ENCODE assay signal across 31 cellular contexts in the genomic region with DNA sequence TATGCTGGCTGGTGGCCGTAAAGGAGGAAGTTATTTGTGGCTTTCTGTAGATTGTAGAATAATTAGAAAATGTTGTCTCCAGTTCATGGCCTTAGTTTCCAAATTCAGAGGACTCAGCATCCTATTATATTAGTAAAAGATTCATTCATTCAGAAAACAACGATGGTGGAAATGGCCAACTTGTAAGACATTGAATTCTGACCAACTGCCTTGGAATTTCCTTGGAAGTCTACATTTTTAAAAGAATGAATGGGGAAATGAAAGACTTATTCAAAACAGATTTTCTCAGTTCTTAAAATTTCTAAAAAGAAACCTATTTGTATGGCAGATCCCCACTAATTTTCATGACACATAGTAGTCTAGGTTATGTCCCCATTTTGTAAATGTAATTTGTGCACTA.
"Had no signal": no experiment of that assay in that cellular context is flagged by ENCODE, and none has a peak within 500 bp of the region (broad histone marks: within the 10 kb centered on the region; RNA-seq: fewer than 3 reads in every experiment).

No MANE protein-coding gene starts in this region.

- H3K9me3 ChIP-seq: adrenal gland, breast epithelium, colonic mucosa, esophagus squamous epithelium, gastrocnemius medialis, heart left ventricle had no signal

- H3K27me3 ChIP-seq: adrenal gland, breast epithelium, cardiac muscle cell, colonic mucosa, esophagus squamous epithelium, gastrocnemius medialis, heart left ventricle had no signal

- H3K4me3 Mint-ChIP-seq: activated CD8-positive, alpha-beta T cell treated with anti-CD3 and anti-CD28 coated beads for 36 hours; activated naive CD8-positive, alpha-beta T cell; activated T-cell treated with anti-CD3 and anti-CD28 coated beads, Interleukin-2, amount 50 U/mL, for 4 hours; activated T-helper 17 cell treated with anti-CD3 and anti-CD28 coated beads, Interleukin-2, amount 50 U/mL, for 72 hours; brain; WTC11 had no signal

- H3K4me1 Mint-ChIP-seq: activated T-helper 17 cell treated with anti-CD3 and anti-CD28 coated beads, Interleukin-2, amount 50 U/mL, for 72 hours; WTC11 had no signal

- H3K27me3 Mint-ChIP-seq: activated CD8-positive, alpha-beta T cell treated with anti-CD3 and anti-CD28 coated beads for 36 hours; activated naive CD8-positive, alpha-beta T cell; activated T-helper 17 cell treated with anti-CD3 and anti-CD28 coated beads, Interleukin-2, amount 50 U/mL, for 72 hours had no signal

- H3K36me3 Mint-ChIP-seq: activated naive CD8-positive, alpha-beta T cell; brain; WTC11 had no signal

- ATAC-seq: activated CD8-positive, alpha-beta T cell treated with anti-CD3 and anti-CD28 coated beads for 36 hours; activated T-cell treated with anti-CD3 and anti-CD28 coated beads, Interleukin-2, amount 50 U/mL, for 4 hours; activated T-helper 17 cell treated with anti-CD3 and anti-CD28 coated beads, Interleukin-2, amount 50 U/mL, for 72 hours; foreskin keratinocyte; gastrocnemius medialis; heart left ventricle; WTC11 had no signal

- H3K36me3 ChIP-seq: adrenal gland, breast epithelium, cardiac muscle cell, colonic mucosa, esophagus squamous epithelium, gastrocnemius medialis, heart left ventricle had no signal

- DNase-seq: activated CD4-positive, alpha-beta T cell treated with anti-CD3 and anti-CD28 coated beads for 1 hour; activated CD4-positive, alpha-beta T cell treated with anti-CD3 and anti-CD28 coated beads for 4 hours; activated CD4-positive, alpha-beta T cell treated with anti-CD3 and anti-CD28 coated beads, Interleukin-2, amount 50 U/mL, for 1 hour; activated CD4-positive, alpha-beta T cell treated with anti-CD3 and anti-CD28 coated beads, Interleukin-2, amount 50 U/mL, for 48 hours; activated CD8-positive, alpha-beta memory T cell treated with anti-CD3 and anti-CD28 coated beads for 24 hours; activated CD8-positive, alpha-beta T cell treated with anti-CD3 and anti-CD28 coated beads for 36 hours; activated effector memory CD4-positive, alpha-beta T cell treated with Interleukin-2 at 50 U/mL for 16 hours; activated gamma-delta T cell treated with Interleukin-2 at 50 U/mL for 16 hours; activated naive CD4-positive, alpha-beta T cell treated with anti-CD3 and anti-CD28 coated beads, Interleukin-2, amount 50 U/mL, for 16 hours; activated naive CD4-positive, alpha-beta T cell treated with Interleukin-2 at 50 U/mL for 16 hours; activated T-cell treated with anti-CD3 and anti-CD28 coated beads, Interleukin-2, amount 50 U/mL, for 4 hours; adrenal gland; amygdala; aorta; central memory CD4-positive, alpha-beta T cell; cerebellar nuclear complex; colonic mucosa; effector CD8-positive, alpha-beta T cell; esophagus squamous epithelium; foreskin keratinocyte; gastrocnemius medialis; glutamatergic neuron; heart left ventricle; hypothalamus; T-helper 2 cell had no signal

- H3K4me1 ChIP-seq: breast epithelium, colonic mucosa, esophagus squamous epithelium, foreskin keratinocyte, gastrocnemius medialis had no signal

- H3K4me3 ChIP-seq: adrenal gland, breast epithelium, cardiac muscle cell, colonic mucosa, esophagus squamous epithelium, gastrocnemius medialis, heart left ventricle had no signal

- H3K9me3 Mint-ChIP-seq: activated CD8-positive, alpha-beta T cell treated with anti-CD3 and anti-CD28 coated beads for 36 hours had no signal

- H3K27ac Mint-ChIP-seq: activated CD8-positive, alpha-beta T cell treated with anti-CD3 and anti-CD28 coated beads for 36 hours; activated naive CD8-positive, alpha-beta T cell; activated T-helper 17 cell treated with anti-CD3 and anti-CD28 coated beads, Interleukin-2, amount 50 U/mL, for 72 hours; brain; WTC11 had no signal
